Comparison of ENCODE assay signal across 1 cellular context in genomic region chr15:44726568-44727461, GRCh38.
TF ChIP-seq lines count a peak whose summit lies in the region.

No MANE protein-coding gene starts in this region.

TF ChIP-seq in K562, 482 proteins besides CTCF, POLR2A, EP300 and RAD21 (continued from another document and continues in another):
- 0 out of 2 replicates have a peak, but pooled peaks have one; percentile 81 for TF ChIP-seq HEY1 (CRISPR knock-in tag; IDR thresholded peaks at IDR 0.05; ENCODE audit: borderline replicate concordance)
- TF ChIP-seq TEAD2 (tag; IDR thresholded peaks at IDR 0.05): no peak
- TF ChIP-seq ZBED1 (IDR thresholded peaks at IDR 0.05): peak; percentile 91; the same call in 1 of the 2 replicates
- peak; percentile 74 for TF ChIP-seq SMAD1 (IDR thresholded peaks at IDR 0.05; ENCODE audit: low read depth, low read length, partially characterized antibody)
- TF ChIP-seq ZNF12 (CRISPR knock-in tag; IDR thresholded peaks at IDR 0.05): no peak
- peak; percentile 95 for TF ChIP-seq OTX1 (CRISPR knock-in tag; IDR thresholded peaks at IDR 0.05)
- peak; percentile 48; the same call in 1 of the 2 replicates for TF ChIP-seq SOX6 (IDR thresholded peaks at IDR 0.05)
- TF ChIP-seq RBFOX2 (IDR thresholded peaks at IDR 0.05; ENCODE audit: low read depth, low read length): peak; percentile 71
- no peak for TF ChIP-seq ZNF124 (CRISPR knock-in tag; IDR thresholded peaks at IDR 0.05)
- no peak for TF ChIP-seq SIRT6 (IDR thresholded peaks at IDR 0.05; ENCODE audit: low read depth, low read length)
- peak; percentile 61; the same call in 1 of the 2 replicates for TF ChIP-seq MTA3 (IDR thresholded peaks at IDR 0.05; ENCODE audit: borderline replicate concordance)
- TF ChIP-seq CSDE1 (IDR thresholded peaks at IDR 0.05): peak in 1 of 2 experiments; percentile 58; a peak in 1 of 4 replicates
- TF ChIP-seq ARNT (IDR thresholded peaks at IDR 0.05): peak in 1 of 2 experiments; percentile 57; a peak in 1 of 4 replicates
- TF ChIP-seq LEF1 (IDR thresholded peaks at IDR 0.05): peak; percentile 73; the same call in 1 of the 2 replicates
- peak; percentile 23 for TF ChIP-seq DMBX1 (CRISPR knock-in tag; IDR thresholded peaks at IDR 0.05; ENCODE audit: borderline replicate concordance)
- TF ChIP-seq BMI1 (IDR thresholded peaks at IDR 0.05; ENCODE audit: low read length): no peak
- peak; percentile 58 for TF ChIP-seq TAF1 (IDR thresholded peaks at IDR 0.05; ENCODE audit: control insufficient read depth, extremely low read depth, insufficient read depth, low read length, severe bottlenecking)
- no peak for TF ChIP-seq E2F1 (CRISPR knock-in tag; IDR thresholded peaks at IDR 0.05)
- TF ChIP-seq NONO (IDR thresholded peaks at IDR 0.05; ENCODE audit: low read depth in 2 of 2, low read length in 1 of 2): peak in 1 of 2 experiments; percentile 66; a peak in 1 of 4 replicates
- TF ChIP-seq TBL1XR1 (IDR thresholded peaks at IDR 0.05; ENCODE audit: low read length in 2 of 2): peak in 1 of 2 experiments; percentile 26; a peak in 1 of 4 replicates
- no peak for TF ChIP-seq NCOA1 (IDR thresholded peaks at IDR 0.05; ENCODE audit: low read depth)
- TF ChIP-seq ZNF655 (CRISPR knock-in tag; IDR thresholded peaks at IDR 0.05): no peak
- TF ChIP-seq ETV5 (CRISPR knock-in tag; IDR thresholded peaks at IDR 0.05; ENCODE audit: low read depth): peak; percentile 83
- 0 out of 2 replicates have a peak, but pooled peaks have one; percentile 27 for TF ChIP-seq PKNOX1 (IDR thresholded peaks at IDR 0.05)
- TF ChIP-seq HNRNPL (IDR thresholded peaks at IDR 0.05; ENCODE audit: low read depth, low read length): no peak
- TF ChIP-seq ZNF707 (CRISPR knock-in tag; conservative IDR thresholded peaks at IDR 0.05): no peak
- no peak for TF ChIP-seq E2F8 (IDR thresholded peaks at IDR 0.05; ENCODE audit: low read depth, partially characterized antibody)
- TF ChIP-seq PRDM10 (IDR thresholded peaks at IDR 0.05; ENCODE audit: partially characterized antibody): no peak
- TF ChIP-seq RREB1 (CRISPR knock-in tag; IDR thresholded peaks at IDR 0.05): no peak
- no peak for TF ChIP-seq ZFP91 (CRISPR knock-in tag; IDR thresholded peaks at IDR 0.05)
- TF ChIP-seq ZNF696 (CRISPR knock-in tag; conservative IDR thresholded peaks at IDR 0.05): peak; percentile 83
- no peak for TF ChIP-seq POU5F1 (IDR thresholded peaks at IDR 0.05; ENCODE audit: borderline replicate concordance, low read depth, low read length, partially characterized antibody)
- peak; percentile 96 for TF ChIP-seq ZC3H8 (IDR thresholded peaks at IDR 0.05)
- no peak for TF ChIP-seq ZNF174 (CRISPR knock-in tag; IDR thresholded peaks at IDR 0.05)
- 0 out of 4 replicates have a peak, but pooled peaks of 1 of the 2 experiments have one; percentile 38 for TF ChIP-seq HDAC1 (IDR thresholded peaks at IDR 0.05)
- TF ChIP-seq DPF2 (IDR thresholded peaks at IDR 0.05): peak; percentile 91
- peak; percentile 93 for TF ChIP-seq PATZ1 (CRISPR knock-in tag; IDR thresholded peaks at IDR 0.05; ENCODE audit: borderline replicate concordance)
- peak; percentile 30; the same call in 1 of the 2 replicates for TF ChIP-seq ELF2 (CRISPR knock-in tag; IDR thresholded peaks at IDR 0.05)
- TF ChIP-seq ZNF175 (CRISPR knock-in tag; IDR thresholded peaks at IDR 0.05; ENCODE audit: low read depth): peak; percentile 73
- peak; percentile 97 for TF ChIP-seq ATF3 (IDR thresholded peaks at IDR 0.05)
- peak; percentile 24; the same call in 1 of the 2 replicates for TF ChIP-seq ATF3 (CRISPR knock-in tag; conservative IDR thresholded peaks at IDR 0.05)
- TF ChIP-seq CHD1 (IDR thresholded peaks at IDR 0.05; ENCODE audit: low read length): no peak
